In genomic region chr1:245079021-245079609, GRCh38 we compare ENCODE assay signal across 8 cellular contexts.
DNase-seq lines count a peak whose midpoint lies in the region; ATAC-seq and TF ChIP-seq lines count a peak whose summit lies in the region.

No MANE protein-coding gene starts in this region.

- DNase-seq in AG09319 (ENCODE audit: extremely low read depth, low read depth) (peak; percentile 29), GM13977 (ENCODE audit: low spot score) (no peak), RWPE1 (ENCODE audit: low spot score) (peak; percentile 24), foreskin keratinocyte (peak in 1 of 2 donors; percentile 44), UCSD-AML1 (lab: John Stamatoyannopoulos, UW; ENCODE audit: unreplicated experiment) (no peak), T-helper 17 cell (no peak), T1000 (lab: John Stamatoyannopoulos, UW) (no peak)

- in situ Hi-C loops in GM13977 (cut with MboI; ENCODE audit: low pct_unique_long_range_greater_than_20kb, low sequenced_read_pairs, unreplicated experiment) = no loop called here

- H3K27me3 Mint-ChIP-seq in T-helper 17 cell = peaks cover 5% of the 10 kb centered on the region

- H3K4me3 Mint-ChIP-seq in T-helper 17 cell = no peak overlapping the region

- no peaks in the 10 kb centered on the region for H3K4me1 Mint-ChIP-seq in T-helper 17 cell

- CTCF ChIA-PET in RWPE1 (lab: Yijun Ruan, JAX) = interaction anchor here (0.6 to 1.5 kb wide), 5 partner anchors 74 to 766 kb away, joined by 4 to 7 read pairs (median 6); no protein-coding TSS in a partner anchor

- H3K9me3 ChIP-seq in T-helper 17 cell (ENCODE audit: control insufficient read depth, low read length, poor library complexity, severe bottlenecking) = no peaks in the 10 kb centered on the region

- H3K4me1 ChIP-seq in foreskin keratinocyte = no peaks in the 10 kb centered on the region

- H3K36me3 Mint-ChIP-seq in T-helper 17 cell (ENCODE audit: low read depth) = no peaks in the 10 kb centered on the region

- no peaks in the 10 kb centered on the region for H3K27me3 ChIP-seq in foreskin keratinocyte

- ATAC-seq in foreskin keratinocyte = peak; percentile 58
- ATAC-seq in T-helper 17 cell = no peak
- no peak for ATAC-seq in GM19455 (IDR thresholded peaks at IDR 0.05; ENCODE audit: unreplicated experiment)

- H3K27ac ChIP-seq in RWPE1 = no peak overlapping the region
- H3K27ac ChIP-seq in foreskin keratinocyte = no peak overlapping the region

- peak; percentile 81 for TF ChIP-seq CTCF in AG09319 (IDR thresholded peaks at IDR 0.05; ENCODE audit: low read depth, low read length)
- peak; percentile 42 for TF ChIP-seq CTCF in GM13977 (IDR thresholded peaks at IDR 0.05; ENCODE audit: extremely low read depth, insufficient read depth, missing control alignments)
- peak; percentile 85 for TF ChIP-seq CTCF in RWPE1 (conservative IDR thresholded peaks at IDR 0.05; ENCODE audit: low read depth)
- TF ChIP-seq CTCF in foreskin keratinocyte (conservative IDR thresholded peaks at IDR 0.05) = peak; percentile 95

- POLR2A ChIA-PET in RWPE1 (lab: Yijun Ruan, JAX; ENCODE audit: low non-redundant PET) = no interaction called here

- H3K27ac Mint-ChIP-seq in T-helper 17 cell = no peak overlapping the region

Comparison
In these comparisons a context has a peak if more than half of its experiments do, and no peak if none do; other contexts are left out.
1. DNase-seq: peak in AG09319 (single experiment) and RWPE1 (single experiment); none in GM13977 (single experiment), UCSD-AML1 (single experiment), T-helper 17 cell (0 of 3) and T1000 (single experiment).
2. CTCF ChIP-seq: peak in every context shown above with its lines; median percentile 95 in foreskin keratinocyte; 85 in RWPE1; 81 in AG09319; 42 in GM13977.